In the genomic region with DNA sequence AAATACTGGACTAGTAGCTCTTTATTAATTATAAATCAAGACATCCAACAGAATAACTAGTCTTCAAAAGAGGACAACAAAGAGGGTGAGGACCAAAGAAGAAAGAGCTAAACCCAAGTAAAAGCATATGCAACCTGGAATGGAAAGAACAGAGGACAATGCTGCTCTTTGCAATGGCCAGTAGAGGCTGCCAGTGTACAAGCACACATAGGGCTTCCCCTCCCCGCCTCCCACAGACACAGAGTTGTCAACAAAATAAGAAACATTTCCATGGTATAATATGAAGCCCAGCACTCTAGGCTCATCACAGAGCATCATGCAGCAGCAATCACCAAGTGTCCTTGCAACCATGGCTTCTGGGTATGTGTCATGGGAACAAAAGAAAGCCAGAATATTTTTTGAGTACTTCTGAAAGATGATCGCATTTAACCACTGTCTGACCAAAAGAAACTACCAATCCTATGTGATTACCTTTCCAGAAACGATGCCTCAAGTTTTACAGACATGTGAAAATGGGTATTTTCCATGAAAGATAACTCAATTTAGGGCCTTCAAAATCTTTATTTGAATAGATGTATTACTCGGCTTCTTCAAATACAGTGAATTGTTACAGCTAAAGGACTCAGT, we compare ENCODE assay signal across 8 cellular contexts. TPM values are rescaled to one million over a fixed set of nuclear protein-coding genes. Genes with fewer than 3 reads are reported as not detected.
DNase-seq lines count a peak whose midpoint lies in the region; ATAC-seq and TF ChIP-seq lines count a peak whose summit lies in the region.

No MANE protein-coding gene starts in this region.

- H3K9me3 ChIP-seq in stomach, result no peaks in the 10 kb centered on the region

- peaks cover 0 to 7% (median 2%) of the 10 kb centered on the region in 4 donors for H3K4me1 ChIP-seq in stomach

- H3K27me3 Mint-ChIP-seq in natural killer cell (ENCODE audit: low read depth in 2 of 2), result no peaks in the 10 kb centered on the region

- H3K4me1 Mint-ChIP-seq in natural killer cell, result peaks cover 0 to 5% of the 10 kb centered on the region in 2 donors

- no peaks in the 10 kb centered on the region for H3K27me3 ChIP-seq in stomach

- intact Hi-C loops in natural killer cell (cut with micrococcal nuclease) (loop anchor here (10.0 kb wide), 1 partner anchor 177 kb away; no protein-coding TSS in a partner anchor), stomach (cut with DNase I; ENCODE audit: low total_unique reads) (no loop called here)

- peak overlapping the region in 1 of 2 donors; percentile 29 for H3K27ac Mint-ChIP-seq in natural killer cell

- no peak for TF ChIP-seq EP300 in stomach (IDR thresholded peaks at IDR 0.05)

- DNase-seq in Caki2 (ENCODE audit: low read depth), result peak; percentile 21
- DNase-seq in NCI-H526 treated with DMSO at 0.1 percent for 48 hours (lab: John Stamatoyannopoulos, UW), result peak; percentile 67
- DNase-seq in activated CD8-positive, alpha-beta memory T cell treated with anti-CD3 and anti-CD28 coated beads, Interleukin-2, amount 50 U/mL, for 4 hours, result peak; percentile 57
- DNase-seq in erythroblast (lab: John Stamatoyannopoulos, UW), result peak; percentile 67 to 78
- DNase-seq in natural killer cell, result peak; percentile 35
- DNase-seq in stomach, result peak; percentile 51

- no peaks in the 10 kb centered on the region for H3K9me3 Mint-ChIP-seq in natural killer cell

- no peak overlapping the region for H3K4me3 ChIP-seq in stomach

- ATAC-seq in GM19467 (IDR thresholded peaks at IDR 0.05; ENCODE audit: unreplicated experiment) (peak; percentile 96), HG03521 (IDR thresholded peaks at IDR 0.05; ENCODE audit: unreplicated experiment) (peak; percentile 98), natural killer cell (peak; percentile 98 to 100 (median 100))

- in situ Hi-C loops in Caki2 (cut with HindIII; ENCODE audit: low pct_unique_long_range_greater_than_20kb, low sequenced_read_pairs), result no loop called here

- no peak overlapping the region for H3K4me3 Mint-ChIP-seq in natural killer cell

- WGBS in stomach, 5 donors, result 45 to 56% (median 53%) methylated on average over 4 of the region's 4 CpGs

- H3K36me3 Mint-ChIP-seq in natural killer cell, result no peaks in the 10 kb centered on the region

- no peak overlapping the region for H3K27ac ChIP-seq in stomach

- TF ChIP-seq POLR2A in erythroblast (IDR thresholded peaks at IDR 0.05; ENCODE audit: low read length) (no peak), stomach (IDR thresholded peaks at IDR 0.05) (no peak)

- TF ChIP-seq CTCF in natural killer cell (IDR thresholded peaks at IDR 0.05), result peak; percentile 85
- TF ChIP-seq CTCF in stomach (IDR thresholded peaks at IDR 0.05), result peak in 5 of 7 experiments; percentile 40 to 59 (median 54)

- H3K36me3 ChIP-seq in stomach, result no peaks in the 10 kb centered on the region

RNA-seq across cellular contexts. Expression of a gene that starts 58.1 kb away (rescaled TPM):
- 0.30 and 0.81 TPM in 2 replicates for total RNA-seq in Caki2 (2014; rRNA removed; shearing (Covaris generic); ENCODE audit: low replicate concordance)
- total RNA-seq in natural killer cell (10 to 100 TPM; 24.0 to 30.6 (median 30.0) TPM), stomach (10 to 100 TPM in 4 of 5 donors, 1 to 10 TPM in 1; 1.7 to 22.8 (median 18.4) TPM)
- polyA plus RNA-seq in stomach, result 1 to 10 TPM in 1 of 3 donors, under 1 TPM in 2; 0.76 to 1.4 (median 0.81) TPM

Comparison
In these comparisons a context has a peak if more than half of its experiments do, and no peak if none do; other contexts are left out.
1. DNase-seq: peak in every context shown above with its lines; median percentile 72 in erythroblast; 67 in NCI-H526 treated with DMSO at 0.1 percent for 48 hours; 57 in activated CD8-positive, alpha-beta memory T cell treated with anti-CD3 and anti-CD28 coated beads, Interleukin-2, amount 50 U/mL, for 4 hours; 51 in stomach; 35 in natural killer cell; 21 in Caki2.